9 cellular contexts compared by ENCODE assay signal in the genomic region with DNA sequence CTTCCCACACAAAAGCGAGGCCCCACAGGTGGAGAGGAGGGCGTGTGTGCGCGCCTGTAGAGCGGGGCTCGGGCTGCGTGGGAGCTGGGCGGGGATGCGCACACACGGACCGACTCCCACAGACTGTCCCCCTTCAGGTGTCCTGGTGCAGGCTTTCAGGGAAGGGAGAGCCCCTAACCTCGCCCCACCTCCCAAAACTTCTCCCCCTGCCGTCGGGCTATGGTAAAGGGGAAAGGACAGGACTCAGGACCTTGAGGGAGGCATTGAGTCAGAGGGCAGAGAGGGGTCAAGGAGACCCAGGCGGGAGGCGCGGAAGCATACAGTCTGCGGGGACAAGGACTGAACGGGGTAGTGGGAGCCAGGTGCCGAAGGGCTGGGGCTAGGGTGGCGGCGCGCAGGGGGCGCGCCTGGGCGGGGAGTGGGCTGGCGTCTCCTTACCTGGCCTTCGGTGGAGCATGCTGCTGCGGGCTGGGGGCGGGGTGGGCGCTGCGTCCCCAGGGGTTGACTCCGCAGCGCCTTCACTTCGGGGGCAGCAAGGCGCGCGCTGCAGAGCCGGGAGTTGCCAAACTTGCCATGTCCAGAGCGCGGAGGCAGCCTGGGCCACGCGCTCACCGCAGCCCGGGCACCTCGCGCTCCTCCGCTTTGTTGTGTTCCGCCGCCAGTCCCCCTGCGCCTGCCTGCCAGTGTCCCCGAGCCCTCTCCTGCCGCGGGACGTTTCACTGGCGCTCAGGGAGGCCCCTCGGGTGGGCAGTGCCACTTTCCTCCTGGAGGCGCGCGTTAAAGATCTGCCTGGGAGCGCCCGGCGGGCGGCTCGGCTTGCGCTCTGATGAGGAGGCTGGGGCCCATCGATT.
DNase-seq lines count a peak whose midpoint lies in the region; TF ChIP-seq lines count a peak whose summit lies in the region.
"Had no signal": no experiment of that assay in that cellular context is flagged by ENCODE, and none has a peak within 500 bp of the region (broad histone marks: within the 10 kb centered on the region; RNA-seq: fewer than 3 reads in every experiment).

No MANE protein-coding gene starts in this region.

- TF ChIP-seq CTCF in endothelial cell (IDR thresholded peaks at IDR 0.05; ENCODE audit: unreplicated experiment): peak; percentile 28

- H3K4me1 ChIP-seq in mesodermal cell (ENCODE audit: control insufficient read depth, insufficient read depth, low read length, poor library complexity, severe bottlenecking) (peaks cover 10% of the 10 kb centered on the region), SJCRH30 (no peaks in the 10 kb centered on the region)

- no peaks in the 10 kb centered on the region for H3K9me3 ChIP-seq in MG63
- H3K9me3 ChIP-seq in mesodermal cell (ENCODE audit: control insufficient read depth, low read length): no peaks in the 10 kb centered on the region
- no peaks in the 10 kb centered on the region for H3K9me3 ChIP-seq in SJCRH30 (replicated peaks)

- H3K36me3 Mint-ChIP-seq in endothelial cell (ENCODE audit: low read depth, unreplicated experiment): no peaks in the 10 kb centered on the region
- H3K36me3 Mint-ChIP-seq: activated naive CD8-positive, alpha-beta T cell had no signal

- H3K27ac Mint-ChIP-seq in endothelial cell (ENCODE audit: unreplicated experiment): no peak overlapping the region
- H3K27ac Mint-ChIP-seq: activated naive CD8-positive, alpha-beta T cell had no signal

- H3K27me3 ChIP-seq in MG63 (no peaks in the 10 kb centered on the region), SJCRH30 (no peaks in the 10 kb centered on the region)

- 0% methylated on average over 28 to 33 of the region's 67 CpGs for WGBS in mesodermal cell (ENCODE audit: insufficient coverage in 2 of 2), 2 experiments

- peaks cover 9% of the 10 kb centered on the region for H3K4me1 Mint-ChIP-seq in endothelial cell (ENCODE audit: unreplicated experiment)

- H3K27ac ChIP-seq in mesodermal cell (ENCODE audit: low read depth, low read length, severe bottlenecking): no peak overlapping the region
- no peak overlapping the region for H3K27ac ChIP-seq in SJCRH30

- H3K36me3 ChIP-seq in MG63 (no peaks in the 10 kb centered on the region), mesodermal cell (ENCODE audit: control insufficient read depth, insufficient read depth, low read length) (no peaks in the 10 kb centered on the region), SJCRH30 (no peaks in the 10 kb centered on the region)

- peak overlapping the region; percentile 92 for H3K4me3 Mint-ChIP-seq in endothelial cell (ENCODE audit: unreplicated experiment)
- H3K4me3 Mint-ChIP-seq: activated naive CD8-positive, alpha-beta T cell had no signal

- H3K9me3 Mint-ChIP-seq in endothelial cell (ENCODE audit: unreplicated experiment): no peaks in the 10 kb centered on the region

- DNase-seq in AG08396 (ENCODE audit: low spot score) (peak; percentile 59), MG63 (peak; percentile 35), endothelial cell (ENCODE audit: low spot score) (peak; percentile 43), NK-92 (lab: John Stamatoyannopoulos, UW; ENCODE audit: unreplicated experiment) (no peak), SJCRH30 (no peak), SKM-1 treated with dmso at 0.1 percent for 144 hours (lab: John Stamatoyannopoulos, UW; ENCODE audit: unreplicated experiment) (no peak), NCI-H2029 (lab: John Stamatoyannopoulos, UW) (no peak)

- H3K4me3 ChIP-seq in MG63: peak overlapping the region; percentile 49
- peak overlapping the region; percentile 41 for H3K4me3 ChIP-seq in mesodermal cell (ENCODE audit: extremely low read depth, insufficient read depth, low read length, poor library complexity, severe bottlenecking)
- no peak overlapping the region for H3K4me3 ChIP-seq in SJCRH30

- peaks cover 2% of the 10 kb centered on the region for H3K27me3 Mint-ChIP-seq in endothelial cell (ENCODE audit: unreplicated experiment)

Comparison
In these comparisons a context has a peak if more than half of its experiments do, and no peak if none do; other contexts are left out.
1. DNase-seq: peak in AG08396 (single experiment), MG63 (single experiment) and endothelial cell (single experiment); none in NK-92 (single experiment), SJCRH30 (0 of 2), SKM-1 treated with dmso at 0.1 percent for 144 hours (single experiment) and NCI-H2029 (single experiment).